Comparison of ENCODE assay signal across 30 cellular contexts in genomic region chr10:130017010-130017630, GRCh38. TPM values are rescaled to one million over a fixed set of nuclear protein-coding genes. Genes with fewer than 3 reads are reported as not detected.
"Had no signal": no experiment of that assay in that cellular context is flagged by ENCODE, and none has a peak within 500 bp of the region (broad histone marks: within the 10 kb centered on the region; RNA-seq: fewer than 3 reads in every experiment).

No MANE protein-coding gene starts in this region.

- H3K27ac Mint-ChIP-seq: activated CD4-positive, alpha-beta T cell treated with anti-CD3 and anti-CD28 coated beads for 36 hours; activated naive CD4-positive, alpha-beta T cell treated with anti-CD3 and anti-CD28 coated beads for 36 hours; activated T-helper 1 cell treated with anti-CD3 and anti-CD28 coated beads, Interleukin-12 subunit alpha, Interleukin-12 subunit beta, Interleukin-2, Interleukin-4 antibody, amounts not matched to agents 30 ng/mL and 10 ng/mL and 1 ng/mL, durations not matched to agents 14 hours and 24 hours and 36 hours; IgD-negative memory B cell; T-helper 1 cell treated with Interleukin-12 subunit alpha and Interleukin-12 subunit beta and Interleukin-4 antibody, amounts not matched to agents 30 μg/mL and 1 μg/mL, for 36 hours; T-helper 2 cell treated with Interferon-gamma antibody and Interleukin-4, amounts not matched to agents 5 μg/mL and 100 μg/mL, for 36 hours; WTC11 had no signal

- H3K27me3 ChIP-seq: body of pancreas, MG63, SJSA1 had no signal

- H3K36me3 Mint-ChIP-seq: activated naive CD4-positive, alpha-beta T cell treated with anti-CD3 and anti-CD28 coated beads, Interleukin-2, amount 50 U/mL, for 72 hours; IgD-negative memory B cell; WTC11 had no signal

- H3K9ac ChIP-seq: SK-N-SH had no signal

- H3K9me3 Mint-ChIP-seq: activated naive CD4-positive, alpha-beta T cell treated with anti-CD3 and anti-CD28 coated beads for 36 hours; activated naive CD4-positive, alpha-beta T cell treated with anti-CD3 and anti-CD28 coated beads, Interleukin-2, amount 50 U/mL, for 72 hours; activated T-cell treated with anti-CD3 and anti-CD28 coated beads, Interleukin-2, amount 50 U/mL, for 4 hours; activated T-helper 1 cell treated with anti-CD3 and anti-CD28 coated beads, Interleukin-12 subunit alpha, Interleukin-12 subunit beta, Interleukin-2, Interleukin-4 antibody, amounts not matched to agents 30 ng/mL and 10 ng/mL and 1 ng/mL, durations not matched to agents 14 hours and 24 hours and 36 hours; T-helper 1 cell treated with Interleukin-12 subunit alpha and Interleukin-12 subunit beta and Interleukin-4 antibody, amounts not matched to agents 30 μg/mL and 1 μg/mL, for 36 hours; T-helper 2 cell treated with Interferon-gamma antibody and Interleukin-4, amounts not matched to agents 5 μg/mL and 100 μg/mL, for 36 hours had no signal

- H3K27me3 Mint-ChIP-seq: activated CD4-positive, alpha-beta T cell treated with anti-CD3 and anti-CD28 coated beads for 36 hours; IgD-negative memory B cell had no signal

- H3K4me3 Mint-ChIP-seq: activated CD4-positive, alpha-beta T cell treated with anti-CD3 and anti-CD28 coated beads for 36 hours; activated naive CD4-positive, alpha-beta T cell treated with anti-CD3 and anti-CD28 coated beads for 36 hours; activated T-cell treated with anti-CD3 and anti-CD28 coated beads, Interleukin-2, amount 50 U/mL, for 4 hours; activated T-helper 1 cell treated with anti-CD3 and anti-CD28 coated beads, Interleukin-12 subunit alpha, Interleukin-12 subunit beta, Interleukin-2, Interleukin-4 antibody, amounts not matched to agents 30 ng/mL and 10 ng/mL and 1 ng/mL, durations not matched to agents 14 hours and 24 hours and 36 hours; IgD-negative memory B cell; T-helper 1 cell treated with Interleukin-12 subunit alpha and Interleukin-12 subunit beta and Interleukin-4 antibody, amounts not matched to agents 30 μg/mL and 1 μg/mL, for 36 hours; T-helper 2 cell treated with Interferon-gamma antibody and Interleukin-4, amounts not matched to agents 5 μg/mL and 100 μg/mL, for 36 hours; WTC11 had no signal

- H3K36me3 ChIP-seq: adrenal gland, breast epithelium, MG63, SJSA1 had no signal

- H3K27ac ChIP-seq: adrenal gland, body of pancreas, breast epithelium, SJSA1 had no signal

- DNase-seq: activated CD4-positive, alpha-beta T cell treated with anti-CD3 and anti-CD28 coated beads for 36 hours; activated CD4-positive, alpha-beta T cell treated with anti-CD3 and anti-CD28 coated beads, Interleukin-2, amount 50 U/mL, for 1 hour; activated gamma-delta T cell treated with Interleukin-2 at 50 U/mL for 16 hours; activated naive CD4-positive, alpha-beta T cell treated with anti-CD3 and anti-CD28 coated beads for 36 hours; activated T-cell treated with anti-CD3 and anti-CD28 coated beads for 4 hours; activated T-cell treated with anti-CD3 and anti-CD28 coated beads, Interleukin-2, amount 50 U/mL, for 4 hours; body of pancreas; Kasumi-1; KG1; MG63; NCI-H1092; NCI-H1436 treated with DMSO at 0.1 percent for 48 hours; NCI-H1694 treated with DMSO at 0.1 percent for 48 hours; NCI-H2029; NCI-H345; NCI-H524 treated with DMSO at 0.1 percent for 48 hours; SHP77 treated with DMSO at 0.1 percent for 48 hours; SK-N-SH had no signal

- ATAC-seq: activated CD4-positive, alpha-beta T cell treated with anti-CD3 and anti-CD28 coated beads for 36 hours; activated CD4-positive, CD25-positive, alpha-beta regulatory T cell treated with anti-CD3 and anti-CD28 coated beads, Interleukin-2, amount 50 U/mL, for 24 hours; activated naive CD4-positive, alpha-beta T cell treated with anti-CD3 and anti-CD28 coated beads, Interleukin-2, amount 50 U/mL, for 72 hours; activated T-cell treated with anti-CD3 and anti-CD28 coated beads, Interleukin-2, amount 50 U/mL, for 4 hours; body of pancreas; WTC11 had no signal

- H3K4me1 ChIP-seq: adrenal gland, body of pancreas, breast epithelium, SJSA1 had no signal

- H3K4me3 ChIP-seq: adrenal gland, body of pancreas, breast epithelium, MG63, SJSA1 had no signal

- H3K4me2 ChIP-seq: SK-N-SH had no signal

- H3K4me1 Mint-ChIP-seq: activated CD4-positive, alpha-beta T cell treated with anti-CD3 and anti-CD28 coated beads for 36 hours; IgD-negative memory B cell had no signal

- H3K9me3 ChIP-seq: adrenal gland, body of pancreas, breast epithelium, MG63, SJSA1, SK-N-SH had no signal

RNA-seq across cellular contexts. Expression of gene EBF3, which starts 53.0 kb away (rescaled TPM):
- total RNA-seq: activated CD4-positive, alpha-beta T cell treated with anti-CD3 and anti-CD28 coated beads for 36 hours; activated naive CD4-positive, alpha-beta T cell treated with anti-CD3 and anti-CD28 coated beads for 36 hours; activated naive CD4-positive, alpha-beta T cell treated with anti-CD3 and anti-CD28 coated beads, Interleukin-2, amount 50 U/mL, for 72 hours; activated T-cell treated with anti-CD3 and anti-CD28 coated beads, Interleukin-2, amount 50 U/mL, for 4 hours; activated T-helper 1 cell treated with anti-CD3 and anti-CD28 coated beads, Interleukin-12 subunit alpha, Interleukin-12 subunit beta, Interleukin-2, Interleukin-4 antibody, amounts not matched to agents 30 ng/mL and 10 ng/mL and 1 ng/mL, durations not matched to agents 14 hours and 24 hours and 36 hours; NCI-H460; OCI-LY7; SJSA1 had no signal
